Comparison of ENCODE assay signal across 12 cellular contexts in genomic region chr2:26838121-26838906, GRCh38. TPM values are rescaled to one million over a fixed set of nuclear protein-coding genes. Genes with fewer than 3 reads are reported as not detected.
DNase-seq lines count a peak whose midpoint lies in the region; ATAC-seq, FAIRE-seq and TF ChIP-seq lines count a peak whose summit lies in the region.
"Had no signal": no experiment of that assay in that cellular context is flagged by ENCODE, and none has a peak within 500 bp of the region (broad histone marks: within the 10 kb centered on the region; RNA-seq: fewer than 3 reads in every experiment).

No MANE protein-coding gene starts in this region.

- DNase-seq in HCT116 (ENCODE audit: low read depth, low spot score) (no peak), NCI-H460 (ENCODE audit: extremely low read depth, low read depth) (peak; percentile 9), bronchial epithelial cell (ENCODE audit: low read depth) (peak; percentile 39), neural progenitor cell (ENCODE audit: low spot score) (peak; percentile 59), 8988T (no peak), inferior parietal cortex (ENCODE audit: extremely low spot score) (no peak)
- DNase-seq: amniotic stem cell, NCI-H526, T-helper 1 cell had no signal

- H3K4me3 ChIP-seq in HCT116 (replicated peaks in 1 of 2; ENCODE audit: low read depth in 1 of 2, low read length in 2 of 2) (no peak overlapping the region), bronchial epithelial cell (ENCODE audit: low read depth, low read length) (no peak overlapping the region), neural progenitor cell (no peak overlapping the region)

- RAD21 ChIA-PET in HCT116 (lab: Charles Lee; ENCODE audit: low non-redundant PET in 1 of 2, low total read pairs in 2 of 2, uncharacterized antibody in 2 of 2, unreplicated experiment in 2 of 2): no interaction called here

- H3K36me3 ChIP-seq in HCT116 (ENCODE audit: control insufficient read depth in 1 of 2, insufficient read depth in 2 of 2, low read length in 2 of 2) (no peaks in the 10 kb centered on the region), bronchial epithelial cell (ENCODE audit: control insufficient read depth, insufficient read depth, low read length) (no peaks in the 10 kb centered on the region), neural progenitor cell (no peaks in the 10 kb centered on the region)

- H3K27me3 ChIP-seq in HCT116 (ENCODE audit: insufficient read depth, low read length): peaks cover 27% of the 10 kb centered on the region
- no peaks in the 10 kb centered on the region for H3K27me3 ChIP-seq in bronchial epithelial cell (ENCODE audit: control insufficient read depth, insufficient read depth, low read length)
- peaks cover 55% of the 10 kb centered on the region for H3K27me3 ChIP-seq in neural progenitor cell

- H3K27ac ChIP-seq in HCT116 (ENCODE audit: low read depth, low read length): no peak overlapping the region
- no peak overlapping the region for H3K27ac ChIP-seq in neural progenitor cell
- H3K27ac ChIP-seq: KMS-11 had no signal

- H4K20me1 ChIP-seq in HCT116 (ENCODE audit: insufficient read depth) (no peaks in the 10 kb centered on the region), neural progenitor cell (ENCODE audit: low read depth) (peaks cover 8% of the 10 kb centered on the region)

- ATAC-seq in HCT116: no peak
- no peak for ATAC-seq in GM19324 (IDR thresholded peaks at IDR 0.05; ENCODE audit: low FRiP score, unreplicated experiment)
- ATAC-seq: naive thymus-derived CD4-positive, alpha-beta T cell had no signal

- no TSS peak for BruUV-seq in HCT116 (replicated peaks; lab: Mats Ljungman, UMichigan)

- TF ChIP-seq POLR2A in HCT116 (IDR thresholded peaks at IDR 0.05; ENCODE audit: borderline replicate concordance, extremely low read depth, insufficient read depth, insufficient read length): no peak

- H3K4me1 Mint-ChIP-seq in neural progenitor cell: peaks cover 3% of the 10 kb centered on the region
- H3K4me1 Mint-ChIP-seq: naive thymus-derived CD4-positive, alpha-beta T cell had no signal

- CTCF ChIA-PET in HCT116 (lab: Charles Lee): no interaction called here

- no peak overlapping the region for H2AFZ ChIP-seq in HCT116 (ENCODE audit: low read depth, low read length, poor library complexity, severe bottlenecking)
- H2AFZ ChIP-seq in neural progenitor cell (replicated peaks): no peak overlapping the region

- H3K4me3 Mint-ChIP-seq in neural progenitor cell: no peak overlapping the region
- H3K4me3 Mint-ChIP-seq: naive thymus-derived CD4-positive, alpha-beta T cell had no signal

- H3K9me3 Mint-ChIP-seq in neural progenitor cell: no peaks in the 10 kb centered on the region

- H3K9ac ChIP-seq in HCT116 (ENCODE audit: low read length): no peak overlapping the region
- no peak overlapping the region for H3K9ac ChIP-seq in neural progenitor cell
- H3K9ac ChIP-seq: KMS-11 had no signal

- TF ChIP-seq RAD21 in HCT116 (IDR thresholded peaks at IDR 0.05; ENCODE audit: low read depth): no peak

- H3K27ac Mint-ChIP-seq in neural progenitor cell: no peak overlapping the region
- H3K27ac Mint-ChIP-seq: naive thymus-derived CD4-positive, alpha-beta T cell had no signal

- POLR2A ChIA-PET in HCT116 (lab: Charles Lee): no interaction called here

- no peak overlapping the region for H3K4me2 ChIP-seq in HCT116 (ENCODE audit: low read length)
- no peak overlapping the region for H3K4me2 ChIP-seq in neural progenitor cell
- H3K4me2 ChIP-seq: KMS-11 had no signal

- H3K27me3 Mint-ChIP-seq in neural progenitor cell (ENCODE audit: insufficient read depth, low read depth): peaks cover 8% of the 10 kb centered on the region

- H3K9me3 ChIP-seq in HCT116 (ENCODE audit: control insufficient read depth in 1 of 2, insufficient read depth in 1 of 2, low read depth in 1 of 2, low read length in 2 of 2) (no peaks in the 10 kb centered on the region), neural progenitor cell (ENCODE audit: low read depth) (no peaks in the 10 kb centered on the region)

- 0 out of 6 replicates have a peak, but pooled peaks of 1 of the 3 experiments have one; percentile 9 for TF ChIP-seq CTCF in HCT116 (IDR thresholded peaks at IDR 0.05 in 2 of 3, conservative IDR thresholded peaks at IDR 0.05 in 1 of 3; ENCODE audit: borderline replicate concordance in 1 of 3, insufficient read depth in 1 of 3, low read depth in 2 of 3, low read length in 2 of 3)
- TF ChIP-seq CTCF in bronchial epithelial cell (IDR thresholded peaks at IDR 0.05; ENCODE audit: insufficient read depth, low read length, severe bottlenecking): no peak
- no peak for TF ChIP-seq CTCF in neural progenitor cell (IDR thresholded peaks at IDR 0.05)

- no peaks in the 10 kb centered on the region for H3F3A ChIP-seq in neural progenitor cell (ENCODE audit: low read depth)

- H3K79me2 ChIP-seq in HCT116 (ENCODE audit: insufficient read depth, low read length): no peaks in the 10 kb centered on the region
- no peaks in the 10 kb centered on the region for H3K79me2 ChIP-seq in neural progenitor cell (ENCODE audit: low read depth)

- no peak for FAIRE-seq in bronchial epithelial cell (lab: Jason Lieb, UNC)

- H3K4me1 ChIP-seq in HCT116 (ENCODE audit: control insufficient read depth in 1 of 2, insufficient read depth in 2 of 2, low read length in 2 of 2) (no peaks in the 10 kb centered on the region), neural progenitor cell (no peaks in the 10 kb centered on the region)

- no peaks in the 10 kb centered on the region for H3K36me3 Mint-ChIP-seq in neural progenitor cell
- H3K36me3 Mint-ChIP-seq: naive thymus-derived CD4-positive, alpha-beta T cell had no signal

- H3K9me2 ChIP-seq in HCT116 (ENCODE audit: insufficient read depth): no peaks in the 10 kb centered on the region

- intact Hi-C loops in HCT116 (cut with micrococcal nuclease): no loop called here

TF ChIP-seq in HCT116, 20 proteins besides CTCF, POLR2A, EP300 and RAD21:
- TF ChIP-seq YY1 (IDR thresholded peaks at IDR 0.05; ENCODE audit: extremely low read depth, insufficient replicate concordance, low read depth, low read length): no peak
- TF ChIP-seq TCF7L2 (IDR thresholded peaks at IDR 0.05; ENCODE audit: borderline replicate concordance, extremely low read depth, insufficient read depth, insufficient read length): peak; percentile 63
- peak; percentile 80 for TF ChIP-seq REST (IDR thresholded peaks at IDR 0.05; ENCODE audit: low read depth)

RNA-seq across cellular contexts. Expression of gene DPYSL5, which starts 9.6 kb away (rescaled TPM):
- total RNA-seq in HCT116 (2021; ENCODE audit: unreplicated experiment) (8.4 TPM), bronchial epithelial cell (not detected in 2 replicates), neural progenitor cell (ENCODE audit: low replicate concordance) (46.3 and 93.5 TPM in 2 replicates)
- 5.3 and 6.0 TPM in 2 replicates for polyA plus RNA-seq in HCT116 (2012)
- 0.02 TPM in 1 of 2 replicates, not detected in the other for total RNA-seq in NCI-H460 (2014; rRNA removed; shearing (Covaris generic))
- 0.16 and 0.32 TPM in 2 replicates for polyA plus RNA-seq in NCI-H460 (2014; cell fraction: nucleus; rRNA removed)
- total RNA-seq: naive thymus-derived CD4-positive, alpha-beta T cell had no signal
- polyA plus RNA-seq: naive thymus-derived CD4-positive, alpha-beta T cell had no signal

RNA-seq across cellular contexts. Expression of gene CENPA, which starts 52.5 kb away (rescaled TPM):
- 45.8 TPM for total RNA-seq in HCT116 (2021; ENCODE audit: unreplicated experiment)
- 39.0 and 50.3 TPM in 2 replicates for polyA plus RNA-seq in HCT116 (2012)
- total RNA-seq in NCI-H460 (2014; rRNA removed; shearing (Covaris generic)): 24.2 and 31.9 TPM in 2 replicates
- 20.4 and 34.8 TPM in 2 replicates for polyA plus RNA-seq in NCI-H460 (2014; cell fraction: nucleus; rRNA removed)
- 0.26 TPM in 1 of 2 replicates, not detected in the other for total RNA-seq in bronchial epithelial cell
- total RNA-seq in neural progenitor cell (ENCODE audit: low replicate concordance): 42.8 and 55.0 TPM in 2 replicates
- polyA plus RNA-seq: naive thymus-derived CD4-positive, alpha-beta T cell had no signal

Comparison
In these comparisons a context has a peak if more than half of its experiments do, and no peak if none do; other contexts are left out.
1. DNase-seq: peak in NCI-H460 (single experiment), bronchial epithelial cell (single experiment) and neural progenitor cell (single experiment); none in HCT116 (single experiment), 8988T (single experiment) and inferior parietal cortex (single experiment).
2. RNA of gene CENPA, which starts 52.5 kb away (total RNA-seq): 42.8 to 55.0 TPM in neural progenitor cell, 45.8 TPM in HCT116 (single experiment) and 24.2 to 31.9 TPM in NCI-H460; 0.26 TPM in bronchial epithelial cell; every median in the first group is over 10 times any median in the second.